In the genomic region with DNA sequence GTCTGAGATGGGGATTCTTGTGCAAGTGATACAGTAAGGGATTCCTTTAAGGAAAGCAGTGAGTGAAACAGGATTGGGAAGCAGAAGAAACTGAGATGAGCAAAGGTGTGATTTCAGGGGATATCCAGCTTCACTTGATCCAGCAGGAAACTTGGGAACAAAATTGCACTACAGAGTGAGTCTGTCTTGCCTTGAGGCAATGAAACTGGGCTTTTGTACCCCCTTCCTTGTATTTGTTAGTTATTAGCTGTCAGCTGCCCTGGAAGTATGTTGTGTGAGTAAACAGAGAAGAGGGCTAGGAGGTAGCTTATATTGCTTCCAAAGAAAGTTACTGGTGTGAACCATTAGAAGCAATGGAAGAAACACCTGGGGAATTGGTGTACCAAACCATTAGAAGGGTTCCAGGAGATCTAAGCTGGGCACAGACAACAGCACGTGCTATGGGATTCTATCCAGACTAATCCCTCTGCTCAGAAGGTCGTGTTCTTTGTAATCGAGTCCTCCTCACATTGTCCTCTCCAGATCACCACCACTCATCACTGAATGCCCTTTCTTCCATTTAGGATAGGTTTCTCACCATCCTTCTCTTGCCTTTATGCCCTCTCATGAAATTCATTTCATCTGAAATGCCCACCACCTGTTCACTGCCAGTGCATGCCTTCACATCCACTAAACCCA, we compare ENCODE assay signal across 24 cellular contexts.
A peak's percentile ranks its signal among the peaks of the same experiment; 100 is the strongest.
DNase-seq lines count a peak whose midpoint lies in the region; ATAC-seq and TF ChIP-seq lines count a peak whose summit lies in the region.
"Had no signal": no experiment of that assay in that cellular context is flagged by ENCODE, and none has a peak within 500 bp of the region (broad histone marks: within the 10 kb centered on the region; RNA-seq: fewer than 3 reads in every experiment).

No MANE protein-coding gene starts in this region.

- H3K9me3 ChIP-seq in breast epithelium (no peaks in the 10 kb centered on the region), heart right ventricle (no peaks in the 10 kb centered on the region), trophoblast cell (ENCODE audit: insufficient read depth, low read depth, low read length) (no peaks in the 10 kb centered on the region)
- H3K9me3 ChIP-seq: left lung, mucosa of descending colon, transverse colon had no signal

- no peak for TF ChIP-seq POLR2A in breast epithelium (IDR thresholded peaks at IDR 0.05)

- no peak overlapping the region for H3K4me3 ChIP-seq in breast epithelium
- no peak overlapping the region for H3K4me3 ChIP-seq in heart right ventricle
- no peak overlapping the region for H3K4me3 ChIP-seq in trophoblast cell (ENCODE audit: low read depth, low read length)
- H3K4me3 ChIP-seq: left lung, mucosa of descending colon, neural progenitor cell, transverse colon had no signal

- intact Hi-C loops in breast epithelium (cut with DNase I; ENCODE audit: low total_unique reads): no loop called here
- intact Hi-C loops in heart right ventricle (cut with DNase I): no loop called here
- intact Hi-C loops in activated CD4-positive, alpha-beta T cell treated with anti-CD3 and anti-CD28 coated beads, Interleukin-2, amount 10 ng/mL, durations not matched to agents 24 days and 14 days (cut with micrococcal nuclease): no loop called here

- H2BK12ac ChIP-seq in trophoblast cell (ENCODE audit: low read length): peak overlapping the region; percentile 49

- no peak overlapping the region for H3K4me2 ChIP-seq in trophoblast cell (ENCODE audit: low read length)
- H3K4me2 ChIP-seq: neural progenitor cell had no signal

- peak overlapping the region; percentile 13 for H2BK5ac ChIP-seq in trophoblast cell (ENCODE audit: low read depth, low read length, poor library complexity)

- no peaks in the 10 kb centered on the region for H3K79me2 ChIP-seq in trophoblast cell (ENCODE audit: control insufficient read depth, insufficient read depth, low read length, poor library complexity)

- 42 to 63% methylated on average over 3 of the region's 3 CpGs for WGBS in heart right ventricle, 2 donors
- WGBS in trophoblast cell (ENCODE audit: extremely low coverage, insufficient coverage, insufficient read length): no CpG with 5 or more reads among the region's 3 CpGs

- peak; percentile 21 to 79 (median 50) for ATAC-seq in heart right ventricle
- no peak for ATAC-seq in HG03280 (IDR thresholded peaks at IDR 0.05; ENCODE audit: unreplicated experiment)
- ATAC-seq: activated CD8-positive, alpha-beta memory T cell treated with anti-CD3 and anti-CD28 coated beads, Interleukin-2, amount 10 ng/mL, durations not matched to agents 7 days and 5 days; left lung; mucosa of descending colon had no signal

- H3K4me1 Mint-ChIP-seq in activated CD4-positive, alpha-beta T cell treated with anti-CD3 and anti-CD28 coated beads, Interleukin-2, amount 10 ng/mL, durations not matched to agents 24 days and 14 days: peaks cover 3% of the 10 kb centered on the region
- H3K4me1 Mint-ChIP-seq: activated CD8-positive, alpha-beta memory T cell treated with anti-CD3 and anti-CD28 coated beads, Interleukin-2, amount 10 ng/mL, durations not matched to agents 7 days and 5 days; neural progenitor cell had no signal

- no peak overlapping the region for H3K9ac ChIP-seq in trophoblast cell (ENCODE audit: low read length)
- H3K9ac ChIP-seq: neural progenitor cell had no signal

- H3K4ac ChIP-seq in trophoblast cell (ENCODE audit: low read depth, low read length): no peak overlapping the region

- H2BK120ac ChIP-seq in trophoblast cell (ENCODE audit: insufficient read depth, low read length, poor library complexity): no peak overlapping the region

- no peaks in the 10 kb centered on the region for H3K36me3 Mint-ChIP-seq in activated CD4-positive, alpha-beta T cell treated with anti-CD3 and anti-CD28 coated beads, Interleukin-2, amount 10 ng/mL, durations not matched to agents 24 days and 14 days (ENCODE audit: low read depth)

- TF ChIP-seq CTCF in C4-2B (conservative IDR thresholded peaks at IDR 0.05) (no peak), breast epithelium (IDR thresholded peaks at IDR 0.05) (no peak), heart right ventricle (IDR thresholded peaks at IDR 0.05) (no peak)

- peak overlapping the region; percentile 34; the same call in 1 of the 2 replicates for H3K27ac ChIP-seq in C4-2B
- peak overlapping the region; percentile 57 to 70 for H3K27ac ChIP-seq in breast epithelium
- peak overlapping the region in 9 of 10 donors; percentile 24 to 74 (median 63) for H3K27ac ChIP-seq in heart right ventricle
- peak overlapping the region; percentile 34 for H3K27ac ChIP-seq in trophoblast cell (ENCODE audit: low read depth, low read length)
- H3K27ac ChIP-seq: left lung, neural progenitor cell had no signal

- no peak overlapping the region for H2AFZ ChIP-seq in trophoblast cell (ENCODE audit: insufficient read depth, low read length, poor library complexity)
- H2AFZ ChIP-seq: neural progenitor cell had no signal

- H4K91ac ChIP-seq in trophoblast cell (ENCODE audit: low read depth, low read length): no peak overlapping the region

- no peak overlapping the region for H3K27ac Mint-ChIP-seq in activated CD4-positive, alpha-beta T cell treated with anti-CD3 and anti-CD28 coated beads, Interleukin-2, amount 10 ng/mL, durations not matched to agents 24 days and 14 days
- H3K27ac Mint-ChIP-seq: activated CD8-positive, alpha-beta memory T cell treated with anti-CD3 and anti-CD28 coated beads, Interleukin-2, amount 10 ng/mL, durations not matched to agents 7 days and 5 days; activated naive CD8-positive, alpha-beta T cell; B cell; neural progenitor cell; stimulated activated naive CD8-positive, alpha-beta T cell treated with anti-CD3 and anti-CD28 coated beads, Interleukin-15, Interleukin-2, amounts not matched to agents 100 ng/mL and 50 ng/mL, for 24 hours had no signal

- peak overlapping the region; percentile 13 for H3K23ac ChIP-seq in trophoblast cell (ENCODE audit: low read length)

- H3K4me3 Mint-ChIP-seq in activated CD4-positive, alpha-beta T cell treated with anti-CD3 and anti-CD28 coated beads, Interleukin-2, amount 10 ng/mL, durations not matched to agents 24 days and 14 days: no peak overlapping the region
- H3K4me3 Mint-ChIP-seq: activated CD8-positive, alpha-beta memory T cell treated with anti-CD3 and anti-CD28 coated beads, Interleukin-2, amount 10 ng/mL, durations not matched to agents 7 days and 5 days; activated naive CD8-positive, alpha-beta T cell; B cell; neural progenitor cell; stimulated activated naive CD8-positive, alpha-beta T cell treated with anti-CD3 and anti-CD28 coated beads, Interleukin-15, Interleukin-2, amounts not matched to agents 100 ng/mL and 50 ng/mL, for 24 hours had no signal

- H2AK5ac ChIP-seq in trophoblast cell (ENCODE audit: low read length): no peak overlapping the region

- H3K36me3 ChIP-seq in breast epithelium: no peaks in the 10 kb centered on the region
- peaks cover 0 to 43% (median 0%) of the 10 kb centered on the region in 9 donors for H3K36me3 ChIP-seq in heart right ventricle
- H3K36me3 ChIP-seq in trophoblast cell (ENCODE audit: control insufficient read depth in 1 of 2, insufficient read depth in 2 of 2, low read length in 2 of 2): peaks cover 3 to 7% of the 10 kb centered on the region in 2 experiments
- H3K36me3 ChIP-seq: left lung, neural progenitor cell, transverse colon had no signal

- H3K79me1 ChIP-seq in trophoblast cell (ENCODE audit: low read length): peaks cover 2% of the 10 kb centered on the region

- H3K18ac ChIP-seq in trophoblast cell (ENCODE audit: low read length): peak overlapping the region; percentile 93

- no peak overlapping the region for H3K14ac ChIP-seq in trophoblast cell (ENCODE audit: low read length)

- no peak overlapping the region for H4K8ac ChIP-seq in trophoblast cell (ENCODE audit: low read depth, low read length)

- DNase-seq in breast epithelium (ENCODE audit: low spot score in 2 of 2): no peak
- no peak for DNase-seq in heart right ventricle
- DNase-seq in trophoblast cell: no peak
- no peak for DNase-seq in medulla oblongata (ENCODE audit: extremely low spot score)
- no peak for DNase-seq in NCI-H1092 treated with DMSO at 0.1 percent for 48 hours (lab: John Stamatoyannopoulos, UW)
- DNase-seq in activated CD4-positive, alpha-beta T cell treated with anti-CD3 and anti-CD28 coated beads, Interleukin-2, amount 10 ng/mL, durations not matched to agents 24 days and 14 days: no peak
- DNase-seq: activated CD4-positive, alpha-beta T cell treated with anti-CD3 and anti-CD28 coated beads for 4 hours; activated CD8-positive, alpha-beta memory T cell treated with anti-CD3 and anti-CD28 coated beads, Interleukin-2, amount 10 ng/mL, durations not matched to agents 7 days and 5 days; DMS79 treated with DMSO at 0.1 percent for 48 hours; glutamatergic neuron; left lung; mucosa of descending colon; NCI-H1048; NCI-H1930; NCI-H345; stimulated activated CD4-positive, alpha-beta T cell treated with anti-CD3 and anti-CD28 coated beads, Interleukin-12 subunit alpha, Interleukin-12 subunit beta, amount 100 ng/mL, for 4 hours; stimulated activated CD4-positive, alpha-beta T cell treated with anti-CD3 and anti-CD28 coated beads, Interleukin-4, amount 100 ng/mL, for 4 hours; transverse colon had no signal

- no peak overlapping the region for H4K12ac ChIP-seq in trophoblast cell (ENCODE audit: low read depth, low read length)

- H3K27me3 Mint-ChIP-seq in activated CD4-positive, alpha-beta T cell treated with anti-CD3 and anti-CD28 coated beads, Interleukin-2, amount 10 ng/mL, durations not matched to agents 24 days and 14 days: no peaks in the 10 kb centered on the region
- H3K27me3 Mint-ChIP-seq: activated CD8-positive, alpha-beta memory T cell treated with anti-CD3 and anti-CD28 coated beads, Interleukin-2, amount 10 ng/mL, durations not matched to agents 7 days and 5 days; activated naive CD8-positive, alpha-beta T cell; B cell; stimulated activated naive CD8-positive, alpha-beta T cell treated with anti-CD3 and anti-CD28 coated beads, Interleukin-15, Interleukin-2, amounts not matched to agents 100 ng/mL and 50 ng/mL, for 24 hours had no signal

- H3K9me3 Mint-ChIP-seq in activated CD4-positive, alpha-beta T cell treated with anti-CD3 and anti-CD28 coated beads, Interleukin-2, amount 10 ng/mL, durations not matched to agents 24 days and 14 days: no peaks in the 10 kb centered on the region
- H3K9me3 Mint-ChIP-seq: neural progenitor cell; stimulated activated naive CD8-positive, alpha-beta T cell treated with anti-CD3 and anti-CD28 coated beads, Interleukin-15, Interleukin-2, amounts not matched to agents 100 ng/mL and 50 ng/mL, for 24 hours had no signal

- H3K4me1 ChIP-seq in breast epithelium (peaks cover 0 to 8% of the 10 kb centered on the region in 2 donors), heart right ventricle (peaks cover 19 to 99% (median 86%) of the 10 kb centered on the region in 9 donors), trophoblast cell (ENCODE audit: control insufficient read depth in 1 of 2, insufficient read depth in 2 of 2, low read length in 2 of 2) (peaks cover 2 to 6% of the 10 kb centered on the region in 2 experiments)

- no peaks in the 10 kb centered on the region for H3K27me3 ChIP-seq in breast epithelium
- no peaks in the 10 kb centered on the region for H3K27me3 ChIP-seq in heart right ventricle
- no peaks in the 10 kb centered on the region for H3K27me3 ChIP-seq in trophoblast cell (ENCODE audit: insufficient read depth, low read length)
- H3K27me3 ChIP-seq: left lung, neural progenitor cell, transverse colon had no signal
